25 cellular contexts compared by ENCODE assay signal in genomic region chr6:86820750-86821149, GRCh38.
DNase-seq lines count a peak whose midpoint lies in the region; ATAC-seq, FAIRE-seq and TF ChIP-seq lines count a peak whose summit lies in the region.
"Had no signal": no experiment of that assay in that cellular context is flagged by ENCODE, and none has a peak within 500 bp of the region (broad histone marks: within the 10 kb centered on the region; RNA-seq: fewer than 3 reads in every experiment).

No MANE protein-coding gene starts in this region.

- POLR2A ChIA-PET in GM12878 (lab: Charles Lee), result no interaction called here

- H3K79me2 ChIP-seq in GM12878 (ENCODE audit: control insufficient read depth, insufficient read depth, low read length), result no peaks in the 10 kb centered on the region

- intact Hi-C loops in GM12878 (cut with micrococcal nuclease; ENCODE audit: unreplicated experiment) (no loop called here), dorsolateral prefrontal cortex (cut with DNase I) (no loop called here)

- TF ChIP-seq POLR2A in GM12878 (IDR thresholded peaks at IDR 0.05; ENCODE audit: low read depth, low read length), result no peak

- H3K4me3 ChIP-seq in GM12878 (no peak overlapping the region), dorsolateral prefrontal cortex (no peak overlapping the region)
- H3K4me3 ChIP-seq: K562, MG63, SJCRH30 had no signal

- H2AFZ ChIP-seq in GM12878 (ENCODE audit: control insufficient read depth, low read depth, low read length), result no peak overlapping the region

- H4K20me1 ChIP-seq in GM12878 (ENCODE audit: control insufficient read depth, insufficient read depth), result no peaks in the 10 kb centered on the region

- WGBS in GM12878 (ENCODE audit: insufficient coverage, insufficient replicate concordance, low lambda C conversion rate, missing lambda C conversion rate), result 4% methylated on average over 1 of the region's 1 CpG

- H3K27me3 ChIP-seq in GM12878 (replicated peaks in 1 of 2; ENCODE audit: control insufficient read depth in 2 of 2, insufficient read depth in 2 of 2, low read length in 1 of 2), result no peaks in the 10 kb centered on the region
- no peaks in the 10 kb centered on the region for H3K27me3 ChIP-seq in dorsolateral prefrontal cortex
- H3K27me3 ChIP-seq: MG63, SJCRH30 had no signal

- no peak overlapping the region for H3K27ac ChIP-seq in GM12878 (ENCODE audit: control insufficient read depth, insufficient read depth)
- no peak overlapping the region for H3K27ac ChIP-seq in dorsolateral prefrontal cortex
- H3K27ac ChIP-seq: SJCRH30 had no signal

- no peak for FAIRE-seq in GM12878 (lab: Jason Lieb, UNC)
- FAIRE-seq: GM18507, HepG2, K562, RCC 7860 had no signal

- H3K36me3 ChIP-seq in GM12878 (ENCODE audit: control insufficient read depth in 2 of 2, insufficient read depth in 2 of 2, low read length in 1 of 2), result no peaks in the 10 kb centered on the region
- H3K36me3 ChIP-seq: MG63, SJCRH30 had no signal

- DNase-seq in GM12878 (ENCODE audit: low read depth, low spot score) (no peak), dorsolateral prefrontal cortex (no peak), COLO668 (lab: John Stamatoyannopoulos, UW; ENCODE audit: unreplicated experiment) (no peak), midbrain (lab: John Stamatoyannopoulos, UW) (no peak)
- DNase-seq: CD4-positive, CD25-positive, alpha-beta regulatory T cell; COR-L47; DMS79; H7; MG63; NCI-H1092 treated with DMSO at 0.1 percent for 48 hours; NCI-H1436 treated with DMSO at 0.1 percent for 48 hours; NCI-H2029 treated with DMSO at 0.1 percent for 48 hours; NCI-H345; NCI-H524 treated with DMSO at 0.1 percent for 48 hours; NCI-H82; OCI-M1; SJCRH30; T-cell had no signal

- H3K4me2 ChIP-seq in GM12878 (ENCODE audit: control insufficient read depth, insufficient read depth), result no peak overlapping the region

- SMC1A ChIA-PET in GM12878 (lab: Charles Lee; ENCODE audit: uncharacterized antibody, unreplicated experiment), result no interaction called here

- no peak for TF ChIP-seq RAD21 in GM12878 (IDR thresholded peaks at IDR 0.05; ENCODE audit: insufficient read depth, low read depth, low read length)

- no peaks in the 10 kb centered on the region for H3K9me3 ChIP-seq in GM12878 (replicated peaks; ENCODE audit: control insufficient read depth, insufficient read depth, low read length)
- H3K9me3 ChIP-seq: MG63 had no signal

- TF ChIP-seq EP300 in GM12878 (IDR thresholded peaks at IDR 0.05; ENCODE audit: borderline replicate concordance in 1 of 2, control insufficient read depth in 1 of 2, low read depth in 2 of 2, low read length in 2 of 2), result no peak

- no peak overlapping the region for H3K9ac ChIP-seq in GM12878 (ENCODE audit: control insufficient read depth, insufficient read depth, low read length)

- CTCF ChIA-PET in GM12878 (lab: Yijun Ruan, JAX), result no interaction called here

- TF ChIP-seq CTCF in GM12878 (IDR thresholded peaks at IDR 0.05 in 2 of 3, conservative IDR thresholded peaks at IDR 0.05 in 1 of 3; ENCODE audit: control insufficient read depth in 2 of 3, extremely low read depth in 1 of 3, insufficient read depth in 1 of 3, low read depth in 3 of 3, low read length in 3 of 3) (no peak), dorsolateral prefrontal cortex (IDR thresholded peaks at IDR 0.05 in 54 of 56, conservative IDR thresholded peaks at IDR 0.05 in 2 of 56; ENCODE audit: low read depth in 1 of 56, partially characterized antibody in 56 of 56) (no peak)

- H3K4me1 ChIP-seq in GM12878 (ENCODE audit: control insufficient read depth, insufficient read depth, low read length), result no peaks in the 10 kb centered on the region
- H3K4me1 ChIP-seq: SJCRH30 had no signal

- BruUV-seq in GM12878 (replicated peaks; lab: Mats Ljungman, UMichigan), result no TSS peak

- in situ Hi-C loops in GM12878 (cut with MboI), result no loop called here

- RAD21 ChIA-PET in GM12878 (lab: Charles Lee; ENCODE audit: unreplicated experiment), result no interaction called here

- peak; percentile 73 for ATAC-seq in GM18858 (IDR thresholded peaks at IDR 0.05; ENCODE audit: unreplicated experiment)
- ATAC-seq in GM21447 (IDR thresholded peaks at IDR 0.05; ENCODE audit: unreplicated experiment), result peak; percentile 60
- peak; percentile 53 for ATAC-seq in HG03342 (IDR thresholded peaks at IDR 0.05; ENCODE audit: unreplicated experiment)
- no peak for ATAC-seq in GM12878
- ATAC-seq: HepG2, K562, T-cell had no signal

TF ChIP-seq in GM12878, 131 proteins besides CTCF, POLR2A, EP300 and RAD21:
- TF ChIP-seq RUNX3 (IDR thresholded peaks at IDR 0.05; ENCODE audit: low read length) (peak; percentile 39), MEF2A (IDR thresholded peaks at IDR 0.05; ENCODE audit: insufficient read depth, low read depth, low read length) (no peak), BHLHE40 (IDR thresholded peaks at IDR 0.05; ENCODE audit: borderline replicate concordance in 1 of 2, low read depth in 2 of 2, low read length in 1 of 2) (peak; percentile 45 to 59; a peak in 2 of 4 replicates)
